1 cellular context compared by ENCODE assay signal in the genomic region with DNA sequence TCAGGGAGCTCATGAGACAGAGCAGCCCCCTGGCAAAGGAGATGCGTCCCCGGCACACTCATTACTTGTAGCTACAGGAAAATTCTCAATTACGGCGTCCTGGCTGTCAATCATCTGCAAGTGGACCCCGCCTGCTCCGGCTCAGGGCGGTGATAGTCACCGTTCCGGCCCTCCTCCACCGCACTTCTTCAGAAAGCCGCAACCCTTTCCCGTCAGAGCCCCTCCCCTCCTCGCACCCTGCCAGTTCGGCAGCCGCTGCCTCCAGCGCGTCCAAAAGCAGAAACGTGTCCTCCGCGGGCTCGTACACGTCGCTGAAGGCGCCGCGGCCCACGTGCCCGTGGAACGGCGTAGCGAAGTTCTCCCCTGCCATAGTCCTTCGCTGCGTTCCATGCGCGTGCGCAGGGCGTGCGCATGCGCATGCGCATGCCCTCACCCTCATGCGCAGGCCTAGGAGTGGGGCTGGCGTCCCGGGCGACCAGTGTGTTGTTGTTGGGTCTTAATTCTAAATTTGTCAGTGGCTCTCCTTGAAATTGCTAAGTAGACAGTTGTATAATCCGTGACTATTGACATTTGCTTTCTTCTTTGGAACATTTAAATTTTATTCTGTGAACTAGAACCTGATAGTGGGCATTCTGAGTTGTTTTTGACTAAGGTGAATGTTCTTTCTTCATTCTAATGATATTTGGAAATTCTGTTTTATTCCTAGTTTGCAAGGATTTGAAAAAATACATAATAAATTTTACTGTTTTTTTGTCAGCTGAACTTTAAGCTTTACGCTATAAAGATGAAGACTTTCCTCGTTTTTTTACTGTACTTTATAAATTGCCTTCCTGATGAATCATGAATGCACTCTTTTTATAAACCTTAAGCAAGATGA.
TF ChIP-seq lines count a peak whose summit lies in the region.

No MANE protein-coding gene starts in this region.

TF ChIP-seq in K562, 482 proteins besides CTCF, POLR2A, EP300 and RAD21 (continued from another document and continues in another):
- TF ChIP-seq, protein P1, sequence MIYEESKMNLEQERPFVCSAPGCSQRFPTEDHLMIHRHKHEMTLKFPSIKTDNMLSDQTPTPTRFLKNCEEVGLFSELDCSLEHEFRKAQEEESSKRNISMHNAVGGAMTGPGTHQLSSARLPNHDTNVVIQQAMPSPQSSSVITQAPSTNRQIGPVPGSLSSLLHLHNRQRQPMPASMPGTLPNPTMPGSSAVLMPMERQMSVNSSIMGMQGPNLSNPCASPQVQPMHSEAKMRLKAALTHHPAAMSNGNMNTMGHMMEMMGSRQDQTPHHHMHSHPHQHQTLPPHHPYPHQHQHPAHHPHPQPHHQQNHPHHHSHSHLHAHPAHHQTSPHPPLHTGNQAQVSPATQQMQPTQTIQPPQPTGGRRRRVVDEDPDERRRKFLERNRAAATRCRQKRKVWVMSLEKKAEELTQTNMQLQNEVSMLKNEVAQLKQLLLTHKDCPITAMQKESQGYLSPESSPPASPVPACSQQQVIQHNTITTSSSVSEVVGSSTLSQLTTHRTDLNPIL (CRISPR knock-in tag; IDR thresholded peaks at IDR 0.05): no peak
- TF ChIP-seq NCOA2 (IDR thresholded peaks at IDR 0.05; ENCODE audit: partially characterized antibody in 2 of 2): no peak
- no peak for TF ChIP-seq PHF21A (IDR thresholded peaks at IDR 0.05; ENCODE audit: borderline replicate concordance, low read depth)
- TF ChIP-seq, protein P2, sequence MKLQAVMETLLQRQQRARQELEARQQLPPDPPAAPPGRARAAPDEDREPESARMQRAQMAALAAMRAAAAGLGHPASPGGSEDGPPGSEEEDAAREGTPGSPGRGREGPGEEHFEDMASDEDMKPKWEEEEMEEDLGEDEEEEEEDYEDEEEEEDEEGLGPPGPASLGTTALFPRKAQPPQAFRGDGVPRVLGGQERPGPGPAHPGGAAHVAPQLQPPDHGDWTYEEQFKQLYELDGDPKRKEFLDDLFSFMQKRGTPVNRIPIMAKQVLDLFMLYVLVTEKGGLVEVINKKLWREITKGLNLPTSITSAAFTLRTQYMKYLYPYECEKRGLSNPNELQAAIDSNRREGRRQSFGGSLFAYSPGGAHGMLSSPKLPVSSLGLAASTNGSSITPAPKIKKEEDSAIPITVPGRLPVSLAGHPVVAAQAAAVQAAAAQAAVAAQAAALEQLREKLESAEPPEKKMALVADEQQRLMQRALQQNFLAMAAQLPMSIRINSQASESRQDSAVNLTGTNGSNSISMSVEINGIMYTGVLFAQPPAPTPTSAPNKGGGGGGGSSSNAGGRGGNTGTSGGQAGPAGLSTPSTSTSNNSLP (IDR thresholded peaks at IDR 0.05; ENCODE audit: borderline replicate concordance, low read depth, low read length): no peak
- TF ChIP-seq MYBL2 (IDR thresholded peaks at IDR 0.05; ENCODE audit: low read depth): no peak
- no peak for TF ChIP-seq MYBL2 (CRISPR knock-in tag; IDR thresholded peaks at IDR 0.05; ENCODE audit: borderline replicate concordance)
- TF ChIP-seq, protein P3, sequence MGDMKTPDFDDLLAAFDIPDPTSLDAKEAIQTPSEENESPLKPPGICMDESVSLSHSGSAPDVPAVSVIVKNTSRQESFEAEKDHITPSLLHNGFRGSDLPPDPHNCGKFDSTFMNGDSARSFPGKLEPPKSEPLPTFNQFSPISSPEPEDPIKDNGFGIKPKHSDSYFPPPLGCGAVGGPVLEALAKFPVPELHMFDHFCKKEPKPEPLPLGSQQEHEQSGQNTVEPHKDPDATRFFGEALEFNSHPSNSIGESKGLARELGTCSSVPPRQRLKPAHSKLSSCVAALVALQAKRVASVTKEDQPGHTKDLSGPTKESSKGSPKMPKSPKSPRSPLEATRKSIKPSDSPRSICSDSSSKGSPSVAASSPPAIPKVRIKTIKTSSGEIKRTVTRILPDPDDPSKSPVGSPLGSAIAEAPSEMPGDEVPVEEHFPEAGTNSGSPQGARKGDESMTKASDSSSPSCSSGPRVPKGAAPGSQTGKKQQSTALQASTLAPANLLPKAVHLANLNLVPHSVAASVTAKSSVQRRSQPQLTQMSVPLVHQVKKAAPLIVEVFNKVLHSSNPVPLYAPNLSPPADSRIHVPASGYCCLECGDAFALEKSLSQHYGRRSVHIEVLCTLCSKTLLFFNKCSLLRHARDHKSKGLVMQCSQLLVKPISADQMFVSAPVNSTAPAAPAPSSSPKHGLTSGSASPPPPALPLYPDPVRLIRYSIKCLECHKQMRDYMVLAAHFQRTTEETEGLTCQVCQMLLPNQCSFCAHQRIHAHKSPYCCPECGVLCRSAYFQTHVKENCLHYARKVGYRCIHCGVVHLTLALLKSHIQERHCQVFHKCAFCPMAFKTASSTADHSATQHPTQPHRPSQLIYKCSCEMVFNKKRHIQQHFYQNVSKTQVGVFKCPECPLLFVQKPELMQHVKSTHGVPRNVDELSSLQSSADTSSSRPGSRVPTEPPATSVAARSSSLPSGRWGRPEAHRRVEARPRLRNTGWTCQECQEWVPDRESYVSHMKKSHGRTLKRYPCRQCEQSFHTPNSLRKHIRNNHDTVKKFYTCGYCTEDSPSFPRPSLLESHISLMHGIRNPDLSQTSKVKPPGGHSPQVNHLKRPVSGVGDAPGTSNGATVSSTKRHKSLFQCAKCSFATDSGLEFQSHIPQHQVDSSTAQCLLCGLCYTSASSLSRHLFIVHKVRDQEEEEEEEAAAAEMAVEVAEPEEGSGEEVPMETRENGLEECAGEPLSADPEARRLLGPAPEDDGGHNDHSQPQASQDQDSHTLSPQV (IDR thresholded peaks at IDR 0.05): peak; percentile 98
- peak; percentile 96 for TF ChIP-seq NR3C1 (CRISPR knock-in tag; IDR thresholded peaks at IDR 0.05)
- peak; percentile 90 for TF ChIP-seq ZNF583 (CRISPR knock-in tag; IDR thresholded peaks at IDR 0.05)
- no peak for TF ChIP-seq MCM3 (IDR thresholded peaks at IDR 0.05)
- TF ChIP-seq COPS2 (conservative IDR thresholded peaks at IDR 0.05): no peak
- TF ChIP-seq BACH1 (tag; IDR thresholded peaks at IDR 0.05): 0 out of 2 replicates have a peak, but pooled peaks have one; percentile 50
- TF ChIP-seq ZNF696 (CRISPR knock-in tag; conservative IDR thresholded peaks at IDR 0.05): no peak
- TF ChIP-seq, protein P4, sequence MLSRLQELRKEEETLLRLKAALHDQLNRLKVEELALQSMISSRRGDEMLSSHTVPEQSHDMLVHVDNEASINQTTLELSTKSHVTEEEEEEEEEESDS (CRISPR knock-in tag; IDR thresholded peaks at IDR 0.05): no peak
- no peak for TF ChIP-seq NR0B1 (IDR thresholded peaks at IDR 0.05; ENCODE audit: partially characterized antibody)
- TF ChIP-seq NCOA6 (IDR thresholded peaks at IDR 0.05): 0 out of 2 replicates have a peak, but pooled peaks have one; percentile 48
- TF ChIP-seq XRCC3 (IDR thresholded peaks at IDR 0.05): no peak
- no peak for TF ChIP-seq ZNF717 (CRISPR knock-in tag; IDR thresholded peaks at IDR 0.05)
- TF ChIP-seq, protein P5, sequence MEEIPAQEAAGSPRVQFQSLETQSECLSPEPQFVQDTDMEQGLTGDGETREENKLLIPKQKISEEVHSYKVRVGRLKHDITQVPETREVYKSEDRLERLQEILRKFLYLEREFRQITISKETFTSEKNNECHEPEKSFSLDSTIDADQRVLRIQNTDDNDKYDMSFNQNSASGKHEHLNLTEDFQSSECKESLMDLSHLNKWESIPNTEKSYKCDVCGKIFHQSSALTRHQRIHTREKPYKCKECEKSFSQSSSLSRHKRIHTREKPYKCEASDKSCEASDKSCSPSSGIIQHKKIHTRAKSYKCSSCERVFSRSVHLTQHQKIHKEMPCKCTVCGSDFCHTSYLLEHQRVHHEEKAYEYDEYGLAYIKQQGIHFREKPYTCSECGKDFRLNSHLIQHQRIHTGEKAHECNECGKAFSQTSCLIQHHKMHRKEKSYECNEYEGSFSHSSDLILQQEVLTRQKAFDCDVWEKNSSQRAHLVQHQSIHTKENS (CRISPR knock-in tag; IDR thresholded peaks at IDR 0.05): no peak
- no peak for TF ChIP-seq ZNF699 (CRISPR knock-in tag; IDR thresholded peaks at IDR 0.05; ENCODE audit: insufficient replicate concordance)
- no peak; the same call in 1 of the 2 replicates for TF ChIP-seq FOSL1 (tag; conservative IDR thresholded peaks at IDR 0.05)
- TF ChIP-seq FOXJ2 (tag; IDR thresholded peaks at IDR 0.05): peak; percentile 83; the same call in 1 of the 2 replicates
- TF ChIP-seq, protein P6, sequence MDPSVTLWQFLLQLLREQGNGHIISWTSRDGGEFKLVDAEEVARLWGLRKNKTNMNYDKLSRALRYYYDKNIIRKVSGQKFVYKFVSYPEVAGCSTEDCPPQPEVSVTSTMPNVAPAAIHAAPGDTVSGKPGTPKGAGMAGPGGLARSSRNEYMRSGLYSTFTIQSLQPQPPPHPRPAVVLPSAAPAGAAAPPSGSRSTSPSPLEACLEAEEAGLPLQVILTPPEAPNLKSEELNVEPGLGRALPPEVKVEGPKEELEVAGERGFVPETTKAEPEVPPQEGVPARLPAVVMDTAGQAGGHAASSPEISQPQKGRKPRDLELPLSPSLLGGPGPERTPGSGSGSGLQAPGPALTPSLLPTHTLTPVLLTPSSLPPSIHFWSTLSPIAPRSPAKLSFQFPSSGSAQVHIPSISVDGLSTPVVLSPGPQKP (CRISPR knock-in tag; IDR thresholded peaks at IDR 0.05): no peak
- peak; percentile 100 for TF ChIP-seq MEIS2 (IDR thresholded peaks at IDR 0.05; ENCODE audit: partially characterized antibody)
- TF ChIP-seq, protein P7, sequence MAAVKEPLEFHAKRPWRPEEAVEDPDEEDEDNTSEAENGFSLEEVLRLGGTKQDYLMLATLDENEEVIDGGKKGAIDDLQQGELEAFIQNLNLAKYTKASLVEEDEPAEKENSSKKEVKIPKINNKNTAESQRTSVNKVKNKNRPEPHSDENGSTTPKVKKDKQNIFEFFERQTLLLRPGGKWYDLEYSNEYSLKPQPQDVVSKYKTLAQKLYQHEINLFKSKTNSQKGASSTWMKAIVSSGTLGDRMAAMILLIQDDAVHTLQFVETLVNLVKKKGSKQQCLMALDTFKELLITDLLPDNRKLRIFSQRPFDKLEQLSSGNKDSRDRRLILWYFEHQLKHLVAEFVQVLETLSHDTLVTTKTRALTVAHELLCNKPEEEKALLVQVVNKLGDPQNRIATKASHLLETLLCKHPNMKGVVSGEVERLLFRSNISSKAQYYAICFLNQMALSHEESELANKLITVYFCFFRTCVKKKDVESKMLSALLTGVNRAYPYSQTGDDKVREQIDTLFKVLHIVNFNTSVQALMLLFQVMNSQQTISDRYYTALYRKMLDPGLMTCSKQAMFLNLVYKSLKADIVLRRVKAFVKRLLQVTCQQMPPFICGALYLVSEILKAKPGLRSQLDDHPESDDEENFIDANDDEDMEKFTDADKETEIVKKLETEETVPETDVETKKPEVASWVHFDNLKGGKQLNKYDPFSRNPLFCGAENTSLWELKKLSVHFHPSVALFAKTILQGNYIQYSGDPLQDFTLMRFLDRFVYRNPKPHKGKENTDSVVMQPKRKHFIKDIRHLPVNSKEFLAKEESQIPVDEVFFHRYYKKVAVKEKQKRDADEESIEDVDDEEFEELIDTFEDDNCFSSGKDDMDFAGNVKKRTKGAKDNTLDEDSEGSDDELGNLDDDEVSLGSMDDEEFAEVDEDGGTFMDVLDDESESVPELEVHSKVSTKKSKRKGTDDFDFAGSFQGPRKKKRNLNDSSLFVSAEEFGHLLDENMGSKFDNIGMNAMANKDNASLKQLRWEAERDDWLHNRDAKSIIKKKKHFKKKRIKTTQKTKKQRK (IDR thresholded peaks at IDR 0.05; ENCODE audit: borderline replicate concordance, low read depth, low read length): no peak
- TF ChIP-seq THRAP3 (IDR thresholded peaks at IDR 0.05; ENCODE audit: borderline replicate concordance): no peak
- TF ChIP-seq POLR2AphosphoS5 (IDR thresholded peaks at IDR 0.05; ENCODE audit: control insufficient read depth, insufficient read depth, low read depth, low read length): peak; percentile 76
- TF ChIP-seq GATAD2B (IDR thresholded peaks at IDR 0.05; ENCODE audit: borderline replicate concordance): no peak
- no peak for TF ChIP-seq ZSCAN32 (CRISPR knock-in tag; IDR thresholded peaks at IDR 0.05)
- TF ChIP-seq, protein P8, sequence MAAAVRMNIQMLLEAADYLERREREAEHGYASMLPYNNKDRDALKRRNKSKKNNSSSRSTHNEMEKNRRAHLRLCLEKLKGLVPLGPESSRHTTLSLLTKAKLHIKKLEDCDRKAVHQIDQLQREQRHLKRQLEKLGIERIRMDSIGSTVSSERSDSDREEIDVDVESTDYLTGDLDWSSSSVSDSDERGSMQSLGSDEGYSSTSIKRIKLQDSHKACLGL (CRISPR knock-in tag; IDR thresholded peaks at IDR 0.05; ENCODE audit: borderline replicate concordance, poor library complexity, severe bottlenecking): peak; percentile 76
- TF ChIP-seq RBBP5 (IDR thresholded peaks at IDR 0.05; ENCODE audit: borderline replicate concordance, insufficient read depth, low read length, poor library complexity, severe bottlenecking): peak; percentile 98
- TF ChIP-seq KDM5B (IDR thresholded peaks at IDR 0.05; ENCODE audit: insufficient replicate concordance, low read depth, low read length): peak; percentile 95
- TF ChIP-seq NFIC (IDR thresholded peaks at IDR 0.05): peak; percentile 50
- TF ChIP-seq ZNF75A (CRISPR knock-in tag; IDR thresholded peaks at IDR 0.05): peak; percentile 15; the same call in 1 of the 2 replicates
- peak; percentile 99 for TF ChIP-seq ZFX (CRISPR knock-in tag; IDR thresholded peaks at IDR 0.05)
- TF ChIP-seq, protein P9, sequence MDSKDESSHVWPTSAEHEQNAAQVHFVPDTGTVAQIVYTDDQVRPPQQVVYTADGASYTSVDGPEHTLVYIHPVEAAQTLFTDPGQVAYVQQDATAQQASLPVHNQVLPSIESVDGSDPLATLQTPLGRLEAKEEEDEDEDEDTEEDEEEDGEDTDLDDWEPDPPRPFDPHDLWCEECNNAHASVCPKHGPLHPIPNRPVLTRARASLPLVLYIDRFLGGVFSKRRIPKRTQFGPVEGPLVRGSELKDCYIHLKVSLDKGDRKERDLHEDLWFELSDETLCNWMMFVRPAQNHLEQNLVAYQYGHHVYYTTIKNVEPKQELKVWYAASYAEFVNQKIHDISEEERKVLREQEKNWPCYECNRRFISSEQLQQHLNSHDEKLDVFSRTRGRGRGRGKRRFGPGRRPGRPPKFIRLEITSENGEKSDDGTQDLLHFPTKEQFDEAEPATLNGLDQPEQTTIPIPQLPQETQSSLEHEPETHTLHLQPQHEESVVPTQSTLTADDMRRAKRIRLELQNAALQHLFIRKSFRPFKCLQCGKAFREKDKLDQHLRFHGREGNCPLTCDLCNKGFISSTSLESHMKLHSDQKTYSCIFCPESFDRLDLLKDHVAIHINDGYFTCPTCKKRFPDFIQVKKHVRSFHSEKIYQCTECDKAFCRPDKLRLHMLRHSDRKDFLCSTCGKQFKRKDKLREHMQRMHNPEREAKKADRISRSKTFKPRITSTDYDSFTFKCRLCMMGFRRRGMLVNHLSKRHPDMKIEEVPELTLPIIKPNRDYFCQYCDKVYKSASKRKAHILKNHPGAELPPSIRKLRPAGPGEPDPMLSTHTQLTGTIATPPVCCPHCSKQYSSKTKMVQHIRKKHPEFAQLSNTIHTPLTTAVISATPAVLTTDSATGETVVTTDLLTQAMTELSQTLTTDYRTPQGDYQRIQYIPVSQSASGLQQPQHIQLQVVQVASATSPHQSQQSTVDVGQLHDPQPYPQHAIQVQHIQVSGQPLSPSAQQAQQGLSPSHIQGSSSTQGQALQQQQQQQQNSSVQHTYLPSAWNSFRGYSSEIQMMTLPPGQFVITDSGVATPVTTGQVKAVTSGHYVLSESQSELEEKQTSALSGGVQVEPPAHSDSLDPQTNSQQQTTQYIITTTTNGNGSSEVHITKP (IDR thresholded peaks at IDR 0.05; ENCODE audit: partially characterized antibody): peak; percentile 67
- peak; percentile 69; the same call in 1 of the 2 replicates for TF ChIP-seq RAD51 (IDR thresholded peaks at IDR 0.05; ENCODE audit: borderline replicate concordance, low read depth)
